ENCODE assay signal across 10 cellular contexts in the genomic region with DNA sequence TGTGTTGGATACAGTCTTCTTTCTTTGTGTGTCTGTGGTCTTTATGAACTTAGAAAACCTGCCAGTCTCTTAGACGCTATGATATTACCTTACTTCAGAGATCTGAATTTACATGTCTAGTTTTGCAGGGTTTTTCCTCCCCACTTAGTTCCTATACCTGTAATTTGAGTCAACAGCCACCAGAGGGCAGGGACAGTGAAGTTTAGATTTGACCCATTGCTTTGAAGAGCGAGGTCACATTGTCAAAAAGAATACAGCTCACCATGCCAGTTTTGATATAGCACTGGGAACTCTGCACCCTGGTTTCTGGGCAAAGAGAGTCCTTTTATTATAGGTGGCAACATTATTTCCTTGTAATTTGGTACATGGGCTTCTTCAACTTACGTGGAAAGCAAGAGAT.
DNase-seq lines count a peak whose midpoint lies in the region; ATAC-seq and TF ChIP-seq lines count a peak whose summit lies in the region.
"Had no signal": no experiment of that assay in that cellular context is flagged by ENCODE, and none has a peak within 500 bp of the region (broad histone marks: within the 10 kb centered on the region; RNA-seq: fewer than 3 reads in every experiment).

No MANE protein-coding gene starts in this region.

- no peak overlapping the region for H3K4ac ChIP-seq in neuronal stem cell (ENCODE audit: low read length)

- H3K79me2 ChIP-seq in Karpas-422 (ENCODE audit: low read length) = no peaks in the 10 kb centered on the region

- no peak overlapping the region for H2AK5ac ChIP-seq in neuronal stem cell (ENCODE audit: low read depth, low read length)

- H3K9me2 ChIP-seq in Karpas-422 (replicated peaks; ENCODE audit: insufficient read depth, low read length) = no peaks in the 10 kb centered on the region

- no peak overlapping the region for H3K4me2 ChIP-seq in Karpas-422 (ENCODE audit: low read depth, low read length, poor library complexity, severe bottlenecking)
- H3K4me2 ChIP-seq in neuronal stem cell (ENCODE audit: insufficient read depth, low read length, poor library complexity, severe bottlenecking) = no peak overlapping the region

- no peak overlapping the region for H2BK15ac ChIP-seq in neuronal stem cell (ENCODE audit: low read length)

- H2BK5ac ChIP-seq in neuronal stem cell (ENCODE audit: low read length) = no peak overlapping the region

- H3K4me3 ChIP-seq in Karpas-422 (ENCODE audit: low read length) (no peak overlapping the region), adrenal gland (no peak overlapping the region), neuronal stem cell (ENCODE audit: low read length in 2 of 2) (no peak overlapping the region)

- no peak overlapping the region for H3K18ac ChIP-seq in neuronal stem cell (ENCODE audit: low read length)

- H3K9ac ChIP-seq in Karpas-422 (ENCODE audit: low read length) (no peak overlapping the region), neuronal stem cell (ENCODE audit: low read depth, low read length, poor library complexity) (no peak overlapping the region)

- H3K4me1 Mint-ChIP-seq in mesothelial cell of epicardium = no peaks in the 10 kb centered on the region
- H3K4me1 Mint-ChIP-seq in stimulated activated effector memory CD8-positive, alpha-beta T cell treated with anti-CD3 and anti-CD28 coated beads, Interleukin-12 subunit alpha, Interleukin-12 subunit beta, amount 100 ng/mL, for 72 hours = no peaks in the 10 kb centered on the region

- no peak overlapping the region for H2BK120ac ChIP-seq in neuronal stem cell (ENCODE audit: low read depth, low read length)

- no peaks in the 10 kb centered on the region for H3K36me3 ChIP-seq in Karpas-422 (ENCODE audit: insufficient read depth, low read length)
- H3K36me3 ChIP-seq in adrenal gland (replicated peaks in 1 of 2) = no peaks in the 10 kb centered on the region
- H3K36me3 ChIP-seq in neuronal stem cell (replicated peaks in 1 of 2; ENCODE audit: control insufficient read depth in 2 of 2, insufficient read depth in 2 of 2, low read length in 2 of 2) = peaks cover 3 to 8% of the 10 kb centered on the region in 2 donors

- H3K36me3 Mint-ChIP-seq in mesothelial cell of epicardium = peaks cover 3% of the 10 kb centered on the region
- no peaks in the 10 kb centered on the region for H3K36me3 Mint-ChIP-seq in stimulated activated effector memory CD8-positive, alpha-beta T cell treated with anti-CD3 and anti-CD28 coated beads, Interleukin-12 subunit alpha, Interleukin-12 subunit beta, amount 100 ng/mL, for 72 hours

- no peak overlapping the region for H4K91ac ChIP-seq in neuronal stem cell (ENCODE audit: low read depth, low read length, poor library complexity)

- H3K4me3 Mint-ChIP-seq in mesothelial cell of epicardium = no peak overlapping the region
- H3K4me3 Mint-ChIP-seq in stimulated activated effector memory CD8-positive, alpha-beta T cell treated with anti-CD3 and anti-CD28 coated beads, Interleukin-12 subunit alpha, Interleukin-12 subunit beta, amount 100 ng/mL, for 72 hours = no peak overlapping the region

- H3K23ac ChIP-seq in neuronal stem cell (ENCODE audit: low read depth, low read length, poor library complexity) = no peak overlapping the region

- no peak overlapping the region for H3K27ac Mint-ChIP-seq in mesothelial cell of epicardium
- H3K27ac Mint-ChIP-seq in stimulated activated effector memory CD8-positive, alpha-beta T cell treated with anti-CD3 and anti-CD28 coated beads, Interleukin-12 subunit alpha, Interleukin-12 subunit beta, amount 100 ng/mL, for 72 hours = no peak overlapping the region

- no peaks in the 10 kb centered on the region for H3K27me3 Mint-ChIP-seq in mesothelial cell of epicardium (ENCODE audit: low read depth)

- intact Hi-C loops in adrenal gland (cut with DNase I) = no loop called here

- TF ChIP-seq CTCF in adrenal gland (IDR thresholded peaks at IDR 0.05) = peak in 5 of 6 experiments; percentile 29 to 55 (median 37)
- peak; percentile 54 for TF ChIP-seq CTCF in mesothelial cell of epicardium (IDR thresholded peaks at IDR 0.05; ENCODE audit: unreplicated experiment)

- H3K14ac ChIP-seq in neuronal stem cell (ENCODE audit: low read length) = no peak overlapping the region

- H3K27me3 ChIP-seq in Karpas-422 (ENCODE audit: low read length) = no peaks in the 10 kb centered on the region
- H3K27me3 ChIP-seq in adrenal gland = no peaks in the 10 kb centered on the region
- no peaks in the 10 kb centered on the region for H3K27me3 ChIP-seq in neuronal stem cell (ENCODE audit: control insufficient read depth in 3 of 3, insufficient read depth in 3 of 3, low read depth in 1 of 3, low read length in 3 of 3)

- H3K4me1 ChIP-seq in Karpas-422 (ENCODE audit: low read length) (no peaks in the 10 kb centered on the region), adrenal gland (replicated peaks in 1 of 2) (peaks cover 9 to 12% of the 10 kb centered on the region in 2 donors), neuronal stem cell (ENCODE audit: control insufficient read depth in 2 of 2, insufficient read depth in 1 of 2, low read depth in 1 of 2, low read length in 2 of 2) (peaks cover 0 to 10% of the 10 kb centered on the region in 2 donors)

- peaks cover 5% of the 10 kb centered on the region for H3K9me3 Mint-ChIP-seq in mesothelial cell of epicardium
- H3K9me3 Mint-ChIP-seq in stimulated activated effector memory CD8-positive, alpha-beta T cell treated with anti-CD3 and anti-CD28 coated beads, Interleukin-12 subunit alpha, Interleukin-12 subunit beta, amount 100 ng/mL, for 72 hours = peaks cover 3% of the 10 kb centered on the region

- no peak for TF ChIP-seq POLR2A in adrenal gland (IDR thresholded peaks at IDR 0.05)

- H3K27ac ChIP-seq in Karpas-422 (ENCODE audit: low read length) (no peak overlapping the region), adrenal gland (no peak overlapping the region), neuronal stem cell (replicated peaks; ENCODE audit: low read length) (no peak overlapping the region)

- no peak overlapping the region for H2BK12ac ChIP-seq in neuronal stem cell (ENCODE audit: low read length)

- H4K8ac ChIP-seq in neuronal stem cell (ENCODE audit: low read depth, low read length) = no peak overlapping the region

- 82 to 90% (median 88%) methylated on average over 3 of the region's 3 CpGs for WGBS in adrenal gland, 4 donors
- no CpG with 5 or more reads among the region's 3 CpGs for WGBS in neuronal stem cell (ENCODE audit: extremely low coverage in 2 of 2, insufficient read length in 2 of 2, insufficient replicate concordance in 1 of 2), 2 donors

- H4K20me1 ChIP-seq in Karpas-422 (ENCODE audit: insufficient read depth, low read depth, low read length) = no peaks in the 10 kb centered on the region

- H3K79me1 ChIP-seq in neuronal stem cell (ENCODE audit: low read depth, low read length) = no peaks in the 10 kb centered on the region

- DNase-seq in ELF-1 (ENCODE audit: low read depth, low spot score) (peak; percentile 57), Karpas-422 (peak; percentile 77), adrenal gland (peak in 1 of 7 donors; percentile 13), mesothelial cell of epicardium (ENCODE audit: low spot score in 2 of 2, unreplicated experiment in 2 of 2) (no peak), NCI-H345 (lab: John Stamatoyannopoulos, UW) (no peak), neuronal stem cell (ENCODE audit: low spot score) (no peak)
- DNase-seq in stimulated activated naive CD4-positive, alpha-beta T cell treated with Interleukin-2 at 50 U/mL for 16 hours (lab: John Stamatoyannopoulos, UW) = no peak
- no peak for DNase-seq in stimulated activated effector memory CD8-positive, alpha-beta T cell treated with anti-CD3 and anti-CD28 coated beads, Interleukin-12 subunit alpha, Interleukin-12 subunit beta, amount 100 ng/mL, for 72 hours (ENCODE audit: low spot score in 2 of 2)
- DNase-seq: activated CD8-positive, alpha-beta memory T cell treated with anti-CD3 and anti-CD28 coated beads, Interleukin-2, amount 50 U/mL, for 4 hours; stimulated activated CD4-positive, alpha-beta T cell treated with anti-CD3 and anti-CD28 coated beads, Interleukin-2, amount 100 ng/mL, for 24 hours had no signal

- H2AFZ ChIP-seq in Karpas-422 (ENCODE audit: low read length) = no peak overlapping the region
- no peak overlapping the region for H2AFZ ChIP-seq in neuronal stem cell (ENCODE audit: low read length)

- no peaks in the 10 kb centered on the region for H3K9me3 ChIP-seq in Karpas-422 (ENCODE audit: low read length)
- no peaks in the 10 kb centered on the region for H3K9me3 ChIP-seq in adrenal gland (replicated peaks in 1 of 3)
- H3K9me3 ChIP-seq in neuronal stem cell (replicated peaks in 1 of 2; ENCODE audit: control insufficient read depth in 2 of 2, insufficient read depth in 1 of 2, low read depth in 1 of 2, low read length in 2 of 2) = peaks cover 4 to 14% of the 10 kb centered on the region in 2 donors

- no peak for ATAC-seq in stimulated activated effector memory CD8-positive, alpha-beta T cell treated with anti-CD3 and anti-CD28 coated beads, Interleukin-12 subunit alpha, Interleukin-12 subunit beta, amount 100 ng/mL, for 72 hours

Comparison
In these comparisons a context has a peak if more than half of its experiments do, and no peak if none do; other contexts are left out.
1. DNase-seq: peak in ELF-1 (single experiment) and Karpas-422 (single experiment); none in mesothelial cell of epicardium (0 of 2), stimulated activated naive CD4-positive, alpha-beta T cell treated with Interleukin-2 at 50 U/mL for 16 hours (single experiment), stimulated activated effector memory CD8-positive, alpha-beta T cell treated with anti-CD3 and anti-CD28 coated beads, Interleukin-12 subunit alpha, Interleukin-12 subunit beta, amount 100 ng/mL, for 72 hours (0 of 2), NCI-H345 (single experiment) and neuronal stem cell (single experiment).